ENCODE assay signal across 1 cellular context in the genomic region with DNA sequence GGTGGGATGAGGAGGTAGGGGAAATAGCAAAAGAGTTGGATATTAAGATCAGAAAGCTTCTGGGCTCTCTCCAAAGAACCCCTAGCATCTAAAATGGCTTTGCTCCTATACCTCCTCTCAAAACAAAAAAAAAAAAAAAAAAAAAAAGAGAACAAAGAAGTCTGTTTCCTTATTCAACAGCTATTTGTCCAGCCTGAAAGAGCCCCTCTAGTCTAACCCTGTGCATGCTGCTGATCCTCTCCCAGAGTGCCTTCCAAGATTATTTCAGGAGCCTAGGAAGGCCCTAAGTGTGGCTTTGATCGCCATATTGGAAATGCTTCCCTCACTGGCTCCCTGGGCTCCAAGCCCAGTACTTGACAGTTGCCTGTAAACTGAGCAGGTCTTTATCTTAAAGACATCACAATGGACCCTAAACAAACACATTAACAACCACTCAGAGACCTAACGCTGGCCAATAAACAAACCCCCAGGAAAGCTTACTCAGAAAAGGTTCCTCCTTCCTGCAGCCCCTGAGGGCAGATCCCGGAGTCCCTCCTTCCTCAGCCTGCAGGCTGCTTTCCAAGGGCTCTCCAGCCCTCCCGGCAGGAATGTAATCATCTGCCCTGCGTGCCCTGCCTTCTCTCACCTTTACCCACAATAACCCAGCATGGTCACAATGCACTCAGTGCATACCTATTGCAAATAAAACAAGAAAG.
TF ChIP-seq lines count a peak whose summit lies in the region.

No MANE protein-coding gene starts in this region.

TF ChIP-seq in WTC11, 78 proteins besides CTCF, POLR2A, EP300 and RAD21 (continued from another document):
- TF ChIP-seq, protein P1, sequence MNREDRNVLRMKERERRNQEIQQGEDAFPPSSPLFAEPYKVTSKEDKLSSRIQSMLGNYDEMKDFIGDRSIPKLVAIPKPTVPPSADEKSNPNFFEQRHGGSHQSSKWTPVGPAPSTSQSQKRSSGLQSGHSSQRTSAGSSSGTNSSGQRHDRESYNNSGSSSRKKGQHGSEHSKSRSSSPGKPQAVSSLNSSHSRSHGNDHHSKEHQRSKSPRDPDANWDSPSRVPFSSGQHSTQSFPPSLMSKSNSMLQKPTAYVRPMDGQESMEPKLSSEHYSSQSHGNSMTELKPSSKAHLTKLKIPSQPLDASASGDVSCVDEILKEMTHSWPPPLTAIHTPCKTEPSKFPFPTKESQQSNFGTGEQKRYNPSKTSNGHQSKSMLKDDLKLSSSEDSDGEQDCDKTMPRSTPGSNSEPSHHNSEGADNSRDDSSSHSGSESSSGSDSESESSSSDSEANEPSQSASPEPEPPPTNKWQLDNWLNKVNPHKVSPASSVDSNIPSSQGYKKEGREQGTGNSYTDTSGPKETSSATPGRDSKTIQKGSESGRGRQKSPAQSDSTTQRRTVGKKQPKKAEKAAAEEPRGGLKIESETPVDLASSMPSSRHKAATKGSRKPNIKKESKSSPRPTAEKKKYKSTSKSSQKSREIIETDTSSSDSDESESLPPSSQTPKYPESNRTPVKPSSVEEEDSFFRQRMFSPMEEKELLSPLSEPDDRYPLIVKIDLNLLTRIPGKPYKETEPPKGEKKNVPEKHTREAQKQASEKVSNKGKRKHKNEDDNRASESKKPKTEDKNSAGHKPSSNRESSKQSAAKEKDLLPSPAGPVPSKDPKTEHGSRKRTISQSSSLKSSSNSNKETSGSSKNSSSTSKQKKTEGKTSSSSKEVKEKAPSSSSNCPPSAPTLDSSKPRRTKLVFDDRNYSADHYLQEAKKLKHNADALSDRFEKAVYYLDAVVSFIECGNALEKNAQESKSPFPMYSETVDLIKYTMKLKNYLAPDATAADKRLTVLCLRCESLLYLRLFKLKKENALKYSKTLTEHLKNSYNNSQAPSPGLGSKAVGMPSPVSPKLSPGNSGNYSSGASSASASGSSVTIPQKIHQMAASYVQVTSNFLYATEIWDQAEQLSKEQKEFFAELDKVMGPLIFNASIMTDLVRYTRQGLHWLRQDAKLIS (CRISPR knock-in tag; IDR thresholded peaks at IDR 0.05; ENCODE audit: borderline replicate concordance) = peak; percentile 76; the same call in 1 of the 2 replicates
- peak; percentile 69 for TF ChIP-seq FOXK1 (CRISPR knock-in tag; IDR thresholded peaks at IDR 0.05)
